8 cellular contexts compared by ENCODE assay signal in the genomic region with DNA sequence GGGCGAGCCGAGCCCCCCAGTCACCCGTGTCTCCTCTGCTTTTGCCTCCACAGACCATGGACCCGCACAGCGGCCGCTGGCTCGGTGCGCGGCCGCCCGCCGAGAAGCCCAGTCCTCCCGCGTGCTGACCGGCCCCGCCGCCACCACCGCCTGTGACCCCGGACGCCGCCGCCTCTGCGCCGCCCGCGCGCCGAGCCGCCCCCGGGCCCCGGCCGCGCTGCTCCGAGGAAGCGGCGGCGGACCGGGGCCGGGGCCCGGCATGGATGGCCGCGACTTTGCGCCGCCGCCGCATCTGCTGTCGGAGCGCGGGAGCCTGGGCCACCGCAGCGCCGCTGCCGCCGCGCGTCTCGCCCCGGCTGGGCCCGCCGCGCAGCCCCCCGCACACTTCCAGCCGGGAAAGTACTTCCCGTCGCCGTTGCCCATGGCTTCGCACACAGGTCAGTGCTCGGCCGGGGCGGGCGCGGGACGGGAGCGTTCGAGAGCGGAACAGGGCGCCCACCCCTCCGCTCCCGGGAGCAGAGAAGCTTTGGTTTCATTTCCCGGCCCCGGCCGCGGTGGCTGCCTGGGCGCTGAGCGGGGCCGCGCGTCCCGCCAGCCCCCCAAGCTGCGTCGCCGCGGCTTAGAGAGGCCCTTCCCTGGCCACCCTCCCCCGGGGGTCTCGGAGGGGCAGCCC. TPM values are rescaled to one million over a fixed set of nuclear protein-coding genes. Genes with fewer than 3 reads are reported as not detected.
A peak's percentile ranks its signal among the peaks of the same experiment; 100 is the strongest.
DNase-seq lines count a peak whose midpoint lies in the region; ATAC-seq and TF ChIP-seq lines count a peak whose summit lies in the region.

No MANE protein-coding gene starts in this region.

- H3K4me1 Mint-ChIP-seq in HFFc6 (ENCODE audit: low read depth) = peaks cover 31% of the 10 kb centered on the region

- no peaks in the 10 kb centered on the region for H3K9me3 Mint-ChIP-seq in HFFc6

- DNase-seq in AG04450 (ENCODE audit: low read depth, low spot score) (no peak), HFFc6 (no peak), caudate nucleus (lab: John Stamatoyannopoulos, UW) (peak in 9 of 61 donors; percentile 25 to 68 (median 51)), NCI-H1092 (lab: John Stamatoyannopoulos, UW) (no peak), DMS153 treated with DMSO at 0.1 percent for 48 hours (lab: John Stamatoyannopoulos, UW; ENCODE audit: unreplicated experiment) (no peak)
- no peak for DNase-seq in stimulated activated CD4-positive, alpha-beta T cell treated with anti-CD3 and anti-CD28 coated beads, Interleukin-15, amount 100 ng/mL, for 24 hours

- H3K36me3 Mint-ChIP-seq in HFFc6 (ENCODE audit: low read depth) = peaks cover 3% of the 10 kb centered on the region; the same call in 1 of the 2 replicates

- TF ChIP-seq CTCF in AG04450 (IDR thresholded peaks at IDR 0.05; ENCODE audit: low read depth, low read length) = no peak
- no peak for TF ChIP-seq CTCF in HFFc6 (IDR thresholded peaks at IDR 0.05)

- H3K27ac Mint-ChIP-seq in HFFc6 = peak overlapping the region; percentile 98

- H3K27me3 ChIP-seq in AG04450 (ENCODE audit: control insufficient read depth, insufficient read depth, low read length) (no peaks in the 10 kb centered on the region), mononuclear cell (ENCODE audit: insufficient read depth, low read length) (peaks cover 61% of the 10 kb centered on the region)

- peak overlapping the region; percentile 62 for H3K4me3 ChIP-seq in AG04450 (ENCODE audit: low read depth, low read length)
- peak overlapping the region; percentile 47 for H3K4me3 ChIP-seq in mononuclear cell (ENCODE audit: low read length)

- POLR2A ChIA-PET in AG04450 (lab: Yijun Ruan, JAX) = interaction anchor here (0.6 to 1.1 kb wide), 5 partner anchors 20 to 180 kb away, joined by 3 to 5 read pairs (median 4); no protein-coding TSS in a partner anchor

- peaks cover 63% of the 10 kb centered on the region for H3K4me1 ChIP-seq in mononuclear cell (ENCODE audit: insufficient read depth, low read length)

- no peak for ATAC-seq in HG03565 (IDR thresholded peaks at IDR 0.05; ENCODE audit: unreplicated experiment)

- peak overlapping the region; percentile 83 for H3K27ac ChIP-seq in AG04450 (ENCODE audit: low read depth, low read length)
- H3K27ac ChIP-seq in caudate nucleus (ENCODE audit: low read depth, low read length) = peak overlapping the region; percentile 94

- CTCF ChIA-PET in AG04450 (lab: Charles Lee) = interaction anchor here (1.4 kb wide), 1 partner anchor 85 kb away, joined by 4 read pairs; no protein-coding TSS in a partner anchor

- H3K27me3 Mint-ChIP-seq in HFFc6 (ENCODE audit: insufficient read depth) = peaks cover 8% of the 10 kb centered on the region

- H3K9me3 ChIP-seq in AG04450 (ENCODE audit: control insufficient read depth, insufficient read depth, low read length) (no peaks in the 10 kb centered on the region; the same call in 1 of the 2 replicates), mononuclear cell (ENCODE audit: low read depth, low read length) (no peaks in the 10 kb centered on the region)

- peak overlapping the region; percentile 94 for H3K4me3 Mint-ChIP-seq in HFFc6

RNA-seq across cellular contexts. Expression of a gene that starts 4.4 kb away (rescaled TPM):
- 1.3 and 2.5 TPM in 2 replicates for polyA plus RNA-seq in AG04450 (2011; rRNA removed)
- polyA minus RNA-seq in AG04450 (2011; rRNA and poly(A)+ RNA removed) = 3.3 and 6.3 TPM in 2 replicates
- total RNA-seq in HFFc6 (2021; fragmentation: NEBNext Ultra II Directional; extraction: Animal tissue kit (Norgen Biotek cat#: 25700)) = 1 to 10 TPM; 7.3 to 9.7 (median 8.3) TPM
- total RNA-seq in mononuclear cell = 2.0 TPM
